1 cellular context compared by ENCODE assay signal in genomic region chr3:37892917-37893595, GRCh38.
TF ChIP-seq lines count a peak whose summit lies in the region.

No MANE protein-coding gene starts in this region.

TF ChIP-seq in HepG2, 621 proteins besides CTCF, POLR2A, EP300 and RAD21 (continued from another document and continues in another):
- TF ChIP-seq, protein P1, sequence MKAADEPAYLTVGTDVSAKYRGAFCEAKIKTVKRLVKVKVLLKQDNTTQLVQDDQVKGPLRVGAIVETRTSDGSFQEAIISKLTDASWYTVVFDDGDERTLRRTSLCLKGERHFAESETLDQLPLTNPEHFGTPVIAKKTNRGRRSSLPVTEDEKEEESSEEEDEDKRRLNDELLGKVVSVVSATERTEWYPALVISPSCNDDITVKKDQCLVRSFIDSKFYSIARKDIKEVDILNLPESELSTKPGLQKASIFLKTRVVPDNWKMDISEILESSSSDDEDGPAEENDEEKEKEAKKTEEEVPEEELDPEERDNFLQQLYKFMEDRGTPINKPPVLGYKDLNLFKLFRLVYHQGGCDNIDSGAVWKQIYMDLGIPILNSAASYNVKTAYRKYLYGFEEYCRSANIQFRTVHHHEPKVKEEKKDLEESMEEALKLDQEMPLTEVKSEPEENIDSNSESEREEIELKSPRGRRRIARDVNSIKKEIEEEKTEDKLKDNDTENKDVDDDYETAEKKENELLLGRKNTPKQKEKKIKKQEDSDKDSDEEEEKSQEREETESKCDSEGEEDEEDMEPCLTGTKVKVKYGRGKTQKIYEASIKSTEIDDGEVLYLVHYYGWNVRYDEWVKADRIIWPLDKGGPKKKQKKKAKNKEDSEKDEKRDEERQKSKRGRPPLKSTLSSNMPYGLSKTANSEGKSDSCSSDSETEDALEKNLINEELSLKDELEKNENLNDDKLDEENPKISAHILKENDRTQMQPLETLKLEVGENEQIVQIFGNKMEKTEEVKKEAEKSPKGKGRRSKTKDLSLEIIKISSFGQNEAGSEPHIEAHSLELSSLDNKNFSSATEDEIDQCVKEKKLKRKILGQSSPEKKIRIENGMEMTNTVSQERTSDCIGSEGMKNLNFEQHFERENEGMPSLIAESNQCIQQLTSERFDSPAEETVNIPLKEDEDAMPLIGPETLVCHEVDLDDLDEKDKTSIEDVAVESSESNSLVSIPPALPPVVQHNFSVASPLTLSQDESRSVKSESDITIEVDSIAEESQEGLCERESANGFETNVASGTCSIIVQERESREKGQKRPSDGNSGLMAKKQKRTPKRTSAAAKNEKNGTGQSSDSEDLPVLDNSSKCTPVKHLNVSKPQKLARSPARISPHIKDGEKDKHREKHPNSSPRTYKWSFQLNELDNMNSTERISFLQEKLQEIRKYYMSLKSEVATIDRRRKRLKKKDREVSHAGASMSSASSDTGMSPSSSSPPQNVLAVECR (CRISPR knock-in tag; IDR thresholded peaks at IDR 0.05; ENCODE audit: borderline replicate concordance), result peak; percentile 79; the same call in 1 of the 2 replicates
- TF ChIP-seq ESRRA (CRISPR knock-in tag; IDR thresholded peaks at IDR 0.05; ENCODE audit: low read depth) (peak; percentile 78), ZNF607 (CRISPR knock-in tag; IDR thresholded peaks at IDR 0.05; ENCODE audit: borderline replicate concordance) (no peak), HNF4A (CRISPR knock-in tag; IDR thresholded peaks at IDR 0.05) (peak; percentile 70), BCLAF1 (IDR thresholded peaks at IDR 0.05) (no peak), ZNF644 (CRISPR knock-in tag; IDR thresholded peaks at IDR 0.05; ENCODE audit: low read depth) (peak; percentile 88), RFXANK (CRISPR knock-in tag; IDR thresholded peaks at IDR 0.05) (0 out of 2 replicates have a peak, but pooled peaks have one; percentile 34), ATF7-NPFF (CRISPR knock-in tag; IDR thresholded peaks at IDR 0.05; ENCODE audit: low read depth) (no peak), KAT7 (CRISPR knock-in tag; IDR thresholded peaks at IDR 0.05; ENCODE audit: borderline replicate concordance) (0 out of 2 replicates have a peak, but pooled peaks have one; percentile 48), USF2 (IDR thresholded peaks at IDR 0.05; ENCODE audit: low read depth, low read length) (no peak), USF2 (CRISPR knock-in tag; IDR thresholded peaks at IDR 0.05; ENCODE audit: borderline replicate concordance) (no peak), KAT8 (CRISPR knock-in tag; IDR thresholded peaks at IDR 0.05) (peak; percentile 52), TARDBP (CRISPR knock-in tag; IDR thresholded peaks at IDR 0.05) (peak; percentile 76; the same call in 1 of the 2 replicates), MAFG (CRISPR knock-in tag; IDR thresholded peaks at IDR 0.05) (no peak), ZNF512B (CRISPR knock-in tag; IDR thresholded peaks at IDR 0.05; ENCODE audit: borderline replicate concordance) (0 out of 2 replicates have a peak, but pooled peaks have one; percentile 62), SP4 (CRISPR knock-in tag; IDR thresholded peaks at IDR 0.05) (no peak; the same call in 1 of the 2 replicates), REXO4 (CRISPR knock-in tag; IDR thresholded peaks at IDR 0.05; ENCODE audit: borderline replicate concordance) (no peak), WIZ (CRISPR knock-in tag; IDR thresholded peaks at IDR 0.05) (no peak), MAF1 (CRISPR knock-in tag; IDR thresholded peaks at IDR 0.05; ENCODE audit: borderline replicate concordance) (no peak), TGIF2 (CRISPR knock-in tag; IDR thresholded peaks at IDR 0.05) (peak; percentile 89), ZNF678 (CRISPR knock-in tag; IDR thresholded peaks at IDR 0.05) (no peak), SRF (IDR thresholded peaks at IDR 0.05; ENCODE audit: low read depth, low read length) (no peak), HOXA5 (CRISPR knock-in tag; IDR thresholded peaks at IDR 0.05) (no peak), PHF21A (CRISPR knock-in tag; IDR thresholded peaks at IDR 0.05) (peak; percentile 75), YY1 (IDR thresholded peaks at IDR 0.05; ENCODE audit: insufficient read depth, insufficient replicate concordance, low read depth, low read length) (no peak), ZNF740 (CRISPR knock-in tag; IDR thresholded peaks at IDR 0.05) (0 out of 2 replicates have a peak, but pooled peaks have one; percentile 34), ZSCAN22 (CRISPR knock-in tag; IDR thresholded peaks at IDR 0.05) (no peak), NR3C1 (CRISPR knock-in tag; IDR thresholded peaks at IDR 0.05) (no peak), GZF1 (CRISPR knock-in tag; IDR thresholded peaks at IDR 0.05) (no peak), ZNF230 (CRISPR knock-in tag; IDR thresholded peaks at IDR 0.05) (no peak), ZMYM2 (CRISPR knock-in tag; IDR thresholded peaks at IDR 0.05) (no peak), CBX2 (IDR thresholded peaks at IDR 0.05; ENCODE audit: low read depth, low read length) (no peak), CBX2 (CRISPR knock-in tag; IDR thresholded peaks at IDR 0.05; ENCODE audit: low read depth) (no peak), NR2C2 (CRISPR knock-in tag; IDR thresholded peaks at IDR 0.05; ENCODE audit: borderline replicate concordance) (peak; percentile 60), ZNF616 (CRISPR knock-in tag; IDR thresholded peaks at IDR 0.05; ENCODE audit: low read depth) (no peak), ISL2 (CRISPR knock-in tag; IDR thresholded peaks at IDR 0.05) (no peak), ZSCAN25 (CRISPR knock-in tag; IDR thresholded peaks at IDR 0.05) (no peak), REL (CRISPR knock-in tag; conservative IDR thresholded peaks at IDR 0.05) (no peak), ISX (CRISPR knock-in tag; conservative IDR thresholded peaks at IDR 0.05) (no peak), SOX13 (IDR thresholded peaks at IDR 0.05) (peak; percentile 72; the same call in 1 of the 2 replicates), SOX13 (CRISPR knock-in tag; conservative IDR thresholded peaks at IDR 0.05 in 1 of 2, IDR thresholded peaks at IDR 0.05 in 1 of 2) (peak in 1 of 2 experiments; percentile 82; a peak in 2 of 4 replicates), ZNF510 (CRISPR knock-in tag; IDR thresholded peaks at IDR 0.05; ENCODE audit: low read depth) (no peak), HIVEP1 (CRISPR knock-in tag; IDR thresholded peaks at IDR 0.05) (no peak), HNF4G (IDR thresholded peaks at IDR 0.05; ENCODE audit: borderline replicate concordance, low read depth, low read length) (peak; percentile 52), HNF4G (CRISPR knock-in tag; IDR thresholded peaks at IDR 0.05; ENCODE audit: borderline replicate concordance, low read depth) (no peak), EED (CRISPR knock-in tag; IDR thresholded peaks at IDR 0.05) (no peak), ZFP62 (CRISPR knock-in tag; IDR thresholded peaks at IDR 0.05) (no peak)
- TF ChIP-seq, protein P2, sequence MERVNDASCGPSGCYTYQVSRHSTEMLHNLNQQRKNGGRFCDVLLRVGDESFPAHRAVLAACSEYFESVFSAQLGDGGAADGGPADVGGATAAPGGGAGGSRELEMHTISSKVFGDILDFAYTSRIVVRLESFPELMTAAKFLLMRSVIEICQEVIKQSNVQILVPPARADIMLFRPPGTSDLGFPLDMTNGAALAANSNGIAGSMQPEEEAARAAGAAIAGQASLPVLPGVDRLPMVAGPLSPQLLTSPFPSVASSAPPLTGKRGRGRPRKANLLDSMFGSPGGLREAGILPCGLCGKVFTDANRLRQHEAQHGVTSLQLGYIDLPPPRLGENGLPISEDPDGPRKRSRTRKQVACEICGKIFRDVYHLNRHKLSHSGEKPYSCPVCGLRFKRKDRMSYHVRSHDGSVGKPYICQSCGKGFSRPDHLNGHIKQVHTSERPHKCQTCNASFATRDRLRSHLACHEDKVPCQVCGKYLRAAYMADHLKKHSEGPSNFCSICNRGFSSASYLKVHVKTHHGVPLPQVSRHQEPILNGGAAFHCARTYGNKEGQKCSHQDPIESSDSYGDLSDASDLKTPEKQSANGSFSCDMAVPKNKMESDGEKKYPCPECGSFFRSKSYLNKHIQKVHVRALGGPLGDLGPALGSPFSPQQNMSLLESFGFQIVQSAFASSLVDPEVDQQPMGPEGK (CRISPR knock-in tag; IDR thresholded peaks at IDR 0.05), result peak; percentile 69
- TF ChIP-seq, protein P3, sequence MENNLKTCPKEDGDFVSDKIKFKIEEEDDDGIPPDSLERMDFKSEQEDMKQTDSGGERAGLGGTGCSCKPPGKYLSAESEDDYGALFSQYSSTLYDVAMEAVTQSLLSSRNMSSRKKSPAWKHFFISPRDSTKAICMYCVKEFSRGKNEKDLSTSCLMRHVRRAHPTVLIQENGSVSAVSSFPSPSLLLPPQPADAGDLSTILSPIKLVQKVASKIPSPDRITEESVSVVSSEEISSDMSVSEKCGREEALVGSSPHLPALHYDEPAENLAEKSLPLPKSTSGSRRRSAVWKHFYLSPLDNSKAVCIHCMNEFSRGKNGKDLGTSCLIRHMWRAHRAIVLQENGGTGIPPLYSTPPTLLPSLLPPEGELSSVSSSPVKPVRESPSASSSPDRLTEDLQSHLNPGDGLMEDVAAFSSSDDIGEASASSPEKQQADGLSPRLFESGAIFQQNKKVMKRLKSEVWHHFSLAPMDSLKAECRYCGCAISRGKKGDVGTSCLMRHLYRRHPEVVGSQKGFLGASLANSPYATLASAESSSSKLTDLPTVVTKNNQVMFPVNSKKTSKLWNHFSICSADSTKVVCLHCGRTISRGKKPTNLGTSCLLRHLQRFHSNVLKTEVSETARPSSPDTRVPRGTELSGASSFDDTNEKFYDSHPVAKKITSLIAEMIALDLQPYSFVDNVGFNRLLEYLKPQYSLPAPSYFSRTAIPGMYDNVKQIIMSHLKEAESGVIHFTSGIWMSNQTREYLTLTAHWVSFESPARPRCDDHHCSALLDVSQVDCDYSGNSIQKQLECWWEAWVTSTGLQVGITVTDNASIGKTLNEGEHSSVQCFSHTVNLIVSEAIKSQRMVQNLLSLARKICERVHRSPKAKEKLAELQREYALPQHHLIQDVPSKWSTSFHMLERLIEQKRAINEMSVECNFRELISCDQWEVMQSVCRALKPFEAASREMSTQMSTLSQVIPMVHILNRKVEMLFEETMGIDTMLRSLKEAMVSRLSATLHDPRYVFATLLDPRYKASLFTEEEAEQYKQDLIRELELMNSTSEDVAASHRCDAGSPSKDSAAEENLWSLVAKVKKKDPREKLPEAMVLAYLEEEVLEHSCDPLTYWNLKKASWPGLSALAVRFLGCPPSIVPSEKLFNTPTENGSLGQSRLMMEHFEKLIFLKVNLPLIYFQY (CRISPR knock-in tag; IDR thresholded peaks at IDR 0.05; ENCODE audit: borderline replicate concordance), result 0 out of 2 replicates have a peak, but pooled peaks have one; percentile 56
